Comparison of ENCODE assay signal across 8 cellular contexts in the genomic region with DNA sequence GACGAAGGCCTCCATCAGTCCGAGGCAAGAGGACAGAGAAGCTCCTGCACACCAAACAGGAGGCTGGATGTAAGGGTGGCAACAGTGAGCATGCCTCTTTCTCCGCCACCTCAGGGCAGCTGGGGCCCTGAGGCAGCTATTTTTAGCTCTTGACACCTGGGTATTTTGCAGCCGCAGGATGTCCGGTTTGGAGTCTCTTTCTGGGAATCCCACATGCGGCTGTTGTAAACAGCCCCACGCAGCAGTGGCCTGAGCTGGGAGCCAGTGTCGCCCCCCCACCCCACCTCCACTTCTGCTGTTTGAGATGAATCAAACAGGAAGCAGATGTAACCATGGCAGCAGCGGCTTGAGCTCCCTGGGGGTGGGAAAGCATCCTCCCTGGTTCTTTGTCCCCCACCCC. TPM values are rescaled to one million over a fixed set of nuclear protein-coding genes. Genes with fewer than 3 reads are reported as not detected.
DNase-seq lines count a peak whose midpoint lies in the region; ATAC-seq, FAIRE-seq and TF ChIP-seq lines count a peak whose summit lies in the region.

No MANE protein-coding gene starts in this region.

- H3K9me3 Mint-ChIP-seq in activated B cell treated with CpG ODN at 0.5 μM for 24 hours = no peaks in the 10 kb centered on the region
- no peaks in the 10 kb centered on the region for H3K9me3 Mint-ChIP-seq in central memory CD8-positive, alpha-beta T cell

- H3K9me3 ChIP-seq in neural cell (ENCODE audit: low read length) (no peaks in the 10 kb centered on the region), testis (no peaks in the 10 kb centered on the region), PC-3 (ENCODE audit: low read length) (no peaks in the 10 kb centered on the region)

- CTCF ChIA-PET in activated B cell treated with CpG ODN at 0.5 μM for 24 hours (lab: Charles Lee) (interaction anchor here (0.8 to 6.2 kb wide), 13 partner anchors 10 to 95 kb away, joined by 3 to 70 read pairs (median 9); a partner anchor contains a TSS), PC-3 (lab: Charles Lee) (interaction anchor here (1.1 kb wide), 1 partner anchor 31 kb away, joined by 3 read pairs; no protein-coding TSS in a partner anchor)

- H3K4me1 ChIP-seq in testis (peaks cover 72% of the 10 kb centered on the region), PC-3 (ENCODE audit: insufficient read depth, low read length) (peaks cover 14% of the 10 kb centered on the region)

- H3K4me3 Mint-ChIP-seq in activated B cell treated with CpG ODN at 0.5 μM for 24 hours = peak overlapping the region; percentile 66
- H3K4me3 Mint-ChIP-seq in central memory CD8-positive, alpha-beta T cell = peak overlapping the region; percentile 69

- peak overlapping the region; percentile 93 for H3K27ac Mint-ChIP-seq in activated B cell treated with CpG ODN at 0.5 μM for 24 hours
- H3K27ac Mint-ChIP-seq in central memory CD8-positive, alpha-beta T cell (ENCODE audit: low read depth) = peak overlapping the region; percentile 93

- H4K20me1 ChIP-seq in neural cell (ENCODE audit: insufficient read depth) (no peaks in the 10 kb centered on the region), PC-3 (ENCODE audit: low read length) (peaks cover 27% of the 10 kb centered on the region; the same call in 1 of the 2 replicates)

- no TSS peak for BruUV-seq in PC-3 (replicated peaks; lab: Mats Ljungman, UMichigan)

- intact Hi-C loops in activated B cell treated with CpG ODN at 0.5 μM for 24 hours (cut with micrococcal nuclease) (loop anchor here (1.0 kb wide), 1 partner anchor 24 kb away; no protein-coding TSS in a partner anchor), testis (cut with DNase I; ENCODE audit: low total_unique reads) (no loop called here), PC-3 (cut with micrococcal nuclease) (no loop called here)

- H3K4me2 ChIP-seq in neural cell (ENCODE audit: low read length) (no peak overlapping the region), PC-3 (ENCODE audit: low read length) (no peak overlapping the region)

- WGBS in testis, 2 donors = 10 to 31% methylated on average over 2 to 9 of the region's 9 CpGs

- no peaks in the 10 kb centered on the region for H3K27me3 Mint-ChIP-seq in activated B cell treated with CpG ODN at 0.5 μM for 24 hours
- no peaks in the 10 kb centered on the region for H3K27me3 Mint-ChIP-seq in central memory CD8-positive, alpha-beta T cell

- POLR2A ChIA-PET in activated B cell treated with CpG ODN at 0.5 μM for 24 hours (lab: Charles Lee) (interaction anchor here (0.5 to 19.6 kb wide), 12 partner anchors 8 to 1735 kb away, joined by 3 to 573 read pairs (median 4); a partner anchor contains a TSS), PC-3 (lab: Charles Lee; ENCODE audit: unreplicated experiment) (interaction anchor here (0.6 to 0.7 kb wide), 2 partner anchors 13 to 78 kb away, joined by 3 to 8 read pairs; no protein-coding TSS in a partner anchor)

- H3K27ac ChIP-seq in neural cell (ENCODE audit: low read length) (peak overlapping the region; percentile 46), testis (peak overlapping the region; percentile 4 to 72), PC-3 (ENCODE audit: low read length) (no peak overlapping the region)

- no peaks in the 10 kb centered on the region for H3K36me3 ChIP-seq in neural cell (ENCODE audit: insufficient read depth, low read length)
- no peaks in the 10 kb centered on the region for H3K36me3 ChIP-seq in testis (ENCODE audit: low read depth, missing control alignments)
- H3K36me3 ChIP-seq in PC-3 (ENCODE audit: low read depth, low read length) = peaks cover 14% of the 10 kb centered on the region

- no peak for TF ChIP-seq RAD21 in neural cell (conservative IDR thresholded peaks at IDR 0.05)

- peaks cover 98% of the 10 kb centered on the region for H3K4me1 Mint-ChIP-seq in activated B cell treated with CpG ODN at 0.5 μM for 24 hours
- H3K4me1 Mint-ChIP-seq in central memory CD8-positive, alpha-beta T cell = peaks cover 85% of the 10 kb centered on the region

- H3K9me2 ChIP-seq in neural cell (ENCODE audit: insufficient read depth, low read length) (no peaks in the 10 kb centered on the region), PC-3 (replicated peaks; ENCODE audit: low read length) (no peaks in the 10 kb centered on the region)

- H3K4me3 ChIP-seq in neural cell (ENCODE audit: low read length) = peak overlapping the region; percentile 47
- no peak overlapping the region for H3K4me3 ChIP-seq in testis
- no peak overlapping the region for H3K4me3 ChIP-seq in PC-3 (ENCODE audit: low read length)

- H2AFZ ChIP-seq in neural cell (ENCODE audit: low read depth, low read length) = no peak overlapping the region
- no peak overlapping the region for H2AFZ ChIP-seq in PC-3 (ENCODE audit: low read length)

- H3K36me3 Mint-ChIP-seq in activated B cell treated with CpG ODN at 0.5 μM for 24 hours (ENCODE audit: low read depth) = peaks cover 18% of the 10 kb centered on the region
- peaks cover 15% of the 10 kb centered on the region for H3K36me3 Mint-ChIP-seq in central memory CD8-positive, alpha-beta T cell (ENCODE audit: insufficient read depth)

- no peak for TF ChIP-seq EP300 in neural cell (conservative IDR thresholded peaks at IDR 0.05; ENCODE audit: poor library complexity, severe bottlenecking)

- TF ChIP-seq POLR2A in GM12891 (IDR thresholded peaks at IDR 0.05; ENCODE audit: low read depth, low read length) (no peak), testis (IDR thresholded peaks at IDR 0.05) (no peak)

- peak; percentile 23 for FAIRE-seq in GM12891 (lab: Jason Lieb, UNC)

- DNase-seq in GM12891 (ENCODE audit: insufficient read length, low spot score) (no peak), activated B cell treated with CpG ODN at 0.5 μM for 24 hours (peak; percentile 69), testis (no peak), hippocampal formation (lab: John Stamatoyannopoulos, UW) (no peak), PC-3 (no peak)
- peak; percentile 37 to 56 for DNase-seq in central memory CD8-positive, alpha-beta T cell (ENCODE audit: low spot score in 2 of 2)

- H3K27me3 ChIP-seq in neural cell (ENCODE audit: insufficient read depth, low read depth, low read length) (no peaks in the 10 kb centered on the region), testis (no peaks in the 10 kb centered on the region), PC-3 (ENCODE audit: low read length) (no peaks in the 10 kb centered on the region)

- TF ChIP-seq CTCF in activated B cell treated with CpG ODN at 0.5 μM for 24 hours (IDR thresholded peaks at IDR 0.05) (no peak), neural cell (IDR thresholded peaks at IDR 0.05; ENCODE audit: poor library complexity, severe bottlenecking) (no peak), testis (IDR thresholded peaks at IDR 0.05) (no peak), PC-3 (conservative IDR thresholded peaks at IDR 0.05; ENCODE audit: low read depth, low read length) (no peak)

- no peaks in the 10 kb centered on the region for H3F3A ChIP-seq in neural cell (ENCODE audit: insufficient read depth, low read length, poor library complexity, severe bottlenecking)
- no peaks in the 10 kb centered on the region for H3F3A ChIP-seq in PC-3 (ENCODE audit: low read length, unreplicated experiment)

- H3K79me2 ChIP-seq in neural cell (replicated peaks; ENCODE audit: insufficient read depth, low read length) (peaks cover 23% of the 10 kb centered on the region), PC-3 (ENCODE audit: low read length) (peaks cover 100% of the 10 kb centered on the region)

- H3K9ac ChIP-seq in neural cell (ENCODE audit: low read length) (peak overlapping the region; percentile 41), PC-3 (ENCODE audit: low read length) (no peak overlapping the region)

- ATAC-seq in HG03103 (IDR thresholded peaks at IDR 0.05; ENCODE audit: low read depth, unreplicated experiment) = peak; percentile 28
- peak; percentile 35 for ATAC-seq in activated B cell treated with CpG ODN at 0.5 μM for 24 hours (ENCODE audit: low read depth)
- ATAC-seq in central memory CD8-positive, alpha-beta T cell (replicated peaks; ENCODE audit: extremely low read depth, poor library complexity, severe bottlenecking) = peak; percentile 55
- no peak for ATAC-seq in PC-3

TF ChIP-seq in GM12891, 5 proteins besides CTCF, POLR2A, EP300 and RAD21:
- no peak for TF ChIP-seq TAF1 (IDR thresholded peaks at IDR 0.05; ENCODE audit: low read depth, low read length)
- TF ChIP-seq POLR2AphosphoS5 (IDR thresholded peaks at IDR 0.05; ENCODE audit: low read depth, low read length) = no peak
- no peak for TF ChIP-seq PAX5 (IDR thresholded peaks at IDR 0.05; ENCODE audit: insufficient read depth, low read length, severe bottlenecking)
- TF ChIP-seq SPI1 (IDR thresholded peaks at IDR 0.05; ENCODE audit: low read depth, low read length) = peak; percentile 11; the same call in 1 of the 2 replicates
- no peak for TF ChIP-seq POU2F2 (IDR thresholded peaks at IDR 0.05; ENCODE audit: low read depth, low read length)

TF ChIP-seq in neural cell, 6 proteins besides CTCF, POLR2A, EP300 and RAD21 (continues in another document):
- no peak for TF ChIP-seq TAF1 (IDR thresholded peaks at IDR 0.05; ENCODE audit: low read depth)
- no peak for TF ChIP-seq SMC3 (conservative IDR thresholded peaks at IDR 0.05; ENCODE audit: poor library complexity)
- no peak for TF ChIP-seq MXI1 (conservative IDR thresholded peaks at IDR 0.05; ENCODE audit: poor library complexity, severe bottlenecking)
- TF ChIP-seq EZH2 (IDR thresholded peaks at IDR 0.05; ENCODE audit: borderline replicate concordance, insufficient read depth, low read length, poor library complexity, severe bottlenecking) = no peak

RNA-seq across cellular contexts. Expression of a gene that starts 11.7 kb away (rescaled TPM):
- polyA plus RNA-seq in GM12891 (2012; ENCODE audit: low read depth, missing spikeins) = 25.5 TPM
- 103 and 126 TPM in 2 replicates for total RNA-seq in activated B cell treated with CpG ODN at 0.5 μM for 24 hours
- polyA plus RNA-seq in neural cell = 30.2 and 51.5 TPM in 2 replicates
- polyA minus RNA-seq in neural cell = 11.9 and 18.7 TPM in 2 replicates
- total RNA-seq in testis = 10 to 100 TPM; 39.9 to 70.0 TPM
- 28.2 TPM for polyA plus RNA-seq in testis (ENCODE audit: insufficient read depth, low read depth, low replicate concordance)
- total RNA-seq in PC-3 (2014; rRNA removed) = 44.2 and 59.6 TPM in 2 replicates

RNA-seq across cellular contexts. Expression of a gene that starts 35.0 kb away (rescaled TPM):
- polyA plus RNA-seq in GM12891 (2012; ENCODE audit: low read depth, missing spikeins) = 1.0 TPM
- total RNA-seq in activated B cell treated with CpG ODN at 0.5 μM for 24 hours = 12.7 and 12.8 TPM in 2 replicates
- polyA plus RNA-seq in neural cell = 8.0 and 8.5 TPM in 2 replicates
- polyA minus RNA-seq in neural cell = 9.7 and 11.2 TPM in 2 replicates
- 10 to 100 TPM; 25.5 to 32.0 TPM for total RNA-seq in testis
- polyA plus RNA-seq in testis (ENCODE audit: insufficient read depth, low read depth, low replicate concordance) = 21.0 TPM
- 21.4 and 22.3 TPM in 2 replicates for total RNA-seq in PC-3 (2014; rRNA removed)

RNA-seq across cellular contexts. Expression of a gene that starts 49.4 kb away (rescaled TPM):
- 0.47 TPM for polyA plus RNA-seq in GM12891 (2012; ENCODE audit: low read depth, missing spikeins)
- 2.7 and 5.0 TPM in 2 replicates for total RNA-seq in activated B cell treated with CpG ODN at 0.5 μM for 24 hours
- 0.30 and 1.5 TPM in 2 replicates for polyA plus RNA-seq in neural cell
- polyA minus RNA-seq in neural cell = 0.23 and 0.49 TPM in 2 replicates
- total RNA-seq in testis = 10 to 100 TPM; 24.6 to 30.2 TPM
- 13.9 TPM for polyA plus RNA-seq in testis (ENCODE audit: insufficient read depth, low read depth, low replicate concordance)
- 6.7 and 9.3 TPM in 2 replicates for total RNA-seq in PC-3 (2014; rRNA removed)

Comparison
In these comparisons a context has a peak if more than half of its experiments do, and no peak if none do; other contexts are left out.
1. DNase-seq: peak in activated B cell treated with CpG ODN at 0.5 μM for 24 hours (single experiment) and central memory CD8-positive, alpha-beta T cell (2 of 2); none in GM12891 (single experiment), testis (single experiment), hippocampal formation (0 of 2) and PC-3 (single experiment).